In the genomic region with DNA sequence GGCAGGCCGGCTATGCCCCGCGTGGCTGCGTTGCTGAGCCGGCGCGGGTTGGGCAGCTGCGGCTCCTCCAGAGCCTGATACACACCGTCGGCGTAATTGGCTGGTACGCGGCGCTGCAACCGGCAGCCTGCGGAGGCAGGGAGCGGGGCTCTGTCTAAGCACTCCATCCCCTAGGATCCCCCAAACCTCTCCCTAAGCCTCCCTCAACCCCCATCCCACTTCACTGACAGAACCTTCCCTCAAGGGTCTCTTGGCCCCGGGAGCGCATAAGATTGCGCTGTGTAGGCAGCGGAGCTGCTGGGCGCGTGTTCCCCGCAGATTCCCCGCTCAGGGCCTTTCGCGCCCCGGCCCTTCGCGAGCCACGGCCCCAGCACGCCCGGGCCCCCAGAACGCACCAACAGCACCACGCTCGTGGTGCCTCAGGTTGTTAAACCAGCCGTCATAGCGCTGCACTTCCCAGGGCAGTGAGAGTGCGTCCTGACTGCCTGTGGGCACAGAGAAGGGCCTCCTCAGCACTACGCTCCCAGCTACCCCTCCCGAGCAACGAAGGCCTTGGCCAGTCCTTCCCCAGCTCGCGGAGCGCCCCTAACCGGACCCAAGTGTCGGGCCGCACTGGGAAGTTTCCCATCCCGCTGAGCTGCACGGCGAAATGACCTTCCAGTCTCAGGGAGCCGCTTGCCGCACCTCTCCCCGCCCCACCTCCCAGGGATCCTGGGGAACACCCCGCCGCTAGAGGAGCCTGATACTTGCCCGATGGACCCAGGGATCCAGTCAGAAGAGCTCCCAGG, we compare ENCODE assay signal across 10 cellular contexts. TPM values are rescaled to one million over a fixed set of nuclear protein-coding genes. Genes with fewer than 3 reads are reported as not detected.
DNase-seq lines count a peak whose midpoint lies in the region; ATAC-seq and TF ChIP-seq lines count a peak whose summit lies in the region.
"Had no signal": no experiment of that assay in that cellular context is flagged by ENCODE, and none has a peak within 500 bp of the region (broad histone marks: within the 10 kb centered on the region; RNA-seq: fewer than 3 reads in every experiment).

No MANE protein-coding gene starts in this region.

- H3K9me3 ChIP-seq in SK-N-SH: no peaks in the 10 kb centered on the region

- H3K27ac Mint-ChIP-seq in glutamatergic neuron (ENCODE audit: unreplicated experiment): no peak overlapping the region

- TF ChIP-seq CTCF in SK-N-SH (IDR thresholded peaks at IDR 0.05): no peak
- TF ChIP-seq CTCF in glutamatergic neuron (IDR thresholded peaks at IDR 0.05; ENCODE audit: partially characterized antibody, unreplicated experiment): no peak

- H3K4me3 Mint-ChIP-seq in glutamatergic neuron (ENCODE audit: unreplicated experiment): peak overlapping the region; percentile 57

- no peaks in the 10 kb centered on the region for H3K36me3 ChIP-seq in SK-N-SH (replicated peaks in 1 of 2; ENCODE audit: control insufficient read depth in 1 of 2, insufficient read depth in 2 of 2, low read length in 1 of 2)
- no peaks in the 10 kb centered on the region for H3K36me3 ChIP-seq in rectal smooth muscle tissue (ENCODE audit: control insufficient read depth, insufficient read depth, low read length)

- WGBS in SK-N-SH (ENCODE audit: low lambda C conversion rate): 2% methylated on average over 10 of the region's 57 CpGs

- peaks cover 52% of the 10 kb centered on the region for H3K27me3 Mint-ChIP-seq in glutamatergic neuron (ENCODE audit: unreplicated experiment)

- H3K79me2 ChIP-seq in SK-N-SH (ENCODE audit: insufficient read depth): no peaks in the 10 kb centered on the region

- no peak for TF ChIP-seq EP300 in SK-N-SH (IDR thresholded peaks at IDR 0.05; ENCODE audit: borderline replicate concordance in 1 of 2, low read depth in 1 of 2, low read length in 1 of 2)

- H3K27me3 ChIP-seq in SK-N-SH (ENCODE audit: insufficient read depth) (peaks cover 57% of the 10 kb centered on the region), rectal smooth muscle tissue (ENCODE audit: control insufficient read depth, insufficient read depth, low read length) (peaks cover 46% of the 10 kb centered on the region)

- H3K36me3 Mint-ChIP-seq in glutamatergic neuron (ENCODE audit: unreplicated experiment): no peaks in the 10 kb centered on the region

- no peaks in the 10 kb centered on the region for H4K20me1 ChIP-seq in SK-N-SH (ENCODE audit: insufficient read depth)

- TF ChIP-seq RAD21 in SK-N-SH (IDR thresholded peaks at IDR 0.05; ENCODE audit: low read length): no peak

- POLR2A ChIA-PET in SK-N-SH (lab: Yijun Ruan, JAX): no interaction called here

- DNase-seq in NCI-H524 (lab: John Stamatoyannopoulos, UW) (peak; percentile 39 to 61), NCI-H524 treated with DMSO at 0.1 percent for 48 hours (lab: John Stamatoyannopoulos, UW) (no peak), SK-N-SH (peak; percentile 73), glutamatergic neuron (peak; percentile 49), cortex of kidney (lab: John Stamatoyannopoulos, UW) (no peak)
- DNase-seq: NCI-H1092 had no signal

- no peaks in the 10 kb centered on the region for H3K4me1 Mint-ChIP-seq in glutamatergic neuron (ENCODE audit: low read depth, unreplicated experiment)

- H3K9me2 ChIP-seq in SK-N-SH: no peaks in the 10 kb centered on the region

- H3K9me3 Mint-ChIP-seq in glutamatergic neuron (ENCODE audit: unreplicated experiment): peaks cover 8% of the 10 kb centered on the region

- H2AFZ ChIP-seq in SK-N-SH (ENCODE audit: low read depth): no peak overlapping the region

- ATAC-seq in GM18519 (IDR thresholded peaks at IDR 0.05; ENCODE audit: low FRiP score, unreplicated experiment): no peak
- ATAC-seq in HG03342 (IDR thresholded peaks at IDR 0.05; ENCODE audit: unreplicated experiment): no peak

- H3K9ac ChIP-seq in SK-N-SH: no peak overlapping the region
- no peak overlapping the region for H3K9ac ChIP-seq in rectal smooth muscle tissue (ENCODE audit: low read length)

- H3K4me1 ChIP-seq in SK-N-SH (ENCODE audit: control insufficient read depth in 1 of 2, insufficient read depth in 2 of 2, low read depth in 1 of 2, low read length in 1 of 2) (peaks cover 0 to 21% of the 10 kb centered on the region in 2 experiments; a peak in 1 of 4 replicates), rectal smooth muscle tissue (ENCODE audit: control insufficient read depth, insufficient read depth, low read length) (peaks cover 3% of the 10 kb centered on the region)

- CTCF ChIA-PET in SK-N-SH (lab: Yijun Ruan, JAX): interaction anchor here (0.6 to 2.3 kb wide), 10 partner anchors 8 to 345 kb away, joined by 3 to 7 read pairs (median 4); no protein-coding TSS in a partner anchor

- H3F3A ChIP-seq in SK-N-SH (replicated peaks; ENCODE audit: insufficient read depth): no peaks in the 10 kb centered on the region

- H3K4me3 ChIP-seq in SK-N-SH (ENCODE audit: low read depth in 2 of 2, low read length in 1 of 2) (peak overlapping the region in 1 of 2 experiments; percentile 17; a peak in 1 of 4 replicates), rectal smooth muscle tissue (ENCODE audit: low read length) (peak overlapping the region; percentile 33)

- peak overlapping the region; percentile 44; the same call in 1 of the 2 replicates for H3K4me2 ChIP-seq in SK-N-SH

- H3K27ac ChIP-seq in SK-N-SH (ENCODE audit: low read depth in 2 of 2, low read length in 1 of 2) (no peak overlapping the region), rectal smooth muscle tissue (ENCODE audit: low read depth, low read length) (no peak overlapping the region)

TF ChIP-seq in SK-N-SH, 30 proteins besides CTCF, POLR2A, EP300 and RAD21 (continues in another document):
- TF ChIP-seq FOXJ3 (CRISPR knock-in tag; IDR thresholded peaks at IDR 0.05) (no peak), NRF1 (IDR thresholded peaks at IDR 0.05; ENCODE audit: low read depth, low read length) (no peak), EZH2phosphoT487 (IDR thresholded peaks at IDR 0.05; ENCODE audit: borderline replicate concordance, low read depth) (no peak), TAF1 (IDR thresholded peaks at IDR 0.05; ENCODE audit: borderline replicate concordance, low read depth, low read length) (no peak), RFX5 (IDR thresholded peaks at IDR 0.05; ENCODE audit: low read length) (no peak), MXI1 (IDR thresholded peaks at IDR 0.05; ENCODE audit: low read depth, low read length) (no peak), CHD2 (IDR thresholded peaks at IDR 0.05; ENCODE audit: low read length, partially characterized antibody) (no peak), FOXM1 (IDR thresholded peaks at IDR 0.05; ENCODE audit: low read depth) (no peak), GATA2 (CRISPR knock-in tag; IDR thresholded peaks at IDR 0.05) (no peak), RCOR1 (IDR thresholded peaks at IDR 0.05; ENCODE audit: low read length) (no peak), MEF2A (IDR thresholded peaks at IDR 0.05; ENCODE audit: borderline replicate concordance, low read depth) (no peak)
- TF ChIP-seq, protein P1, sequence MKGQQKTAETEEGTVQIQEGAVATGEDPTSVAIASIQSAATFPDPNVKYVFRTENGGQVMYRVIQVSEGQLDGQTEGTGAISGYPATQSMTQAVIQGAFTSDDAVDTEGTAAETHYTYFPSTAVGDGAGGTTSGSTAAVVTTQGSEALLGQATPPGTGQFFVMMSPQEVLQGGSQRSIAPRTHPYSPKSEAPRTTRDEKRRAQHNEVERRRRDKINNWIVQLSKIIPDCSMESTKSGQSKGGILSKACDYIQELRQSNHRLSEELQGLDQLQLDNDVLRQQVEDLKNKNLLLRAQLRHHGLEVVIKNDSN (IDR thresholded peaks at IDR 0.05; ENCODE audit: borderline replicate concordance, low read depth): no peak
- TF ChIP-seq, protein P2, sequence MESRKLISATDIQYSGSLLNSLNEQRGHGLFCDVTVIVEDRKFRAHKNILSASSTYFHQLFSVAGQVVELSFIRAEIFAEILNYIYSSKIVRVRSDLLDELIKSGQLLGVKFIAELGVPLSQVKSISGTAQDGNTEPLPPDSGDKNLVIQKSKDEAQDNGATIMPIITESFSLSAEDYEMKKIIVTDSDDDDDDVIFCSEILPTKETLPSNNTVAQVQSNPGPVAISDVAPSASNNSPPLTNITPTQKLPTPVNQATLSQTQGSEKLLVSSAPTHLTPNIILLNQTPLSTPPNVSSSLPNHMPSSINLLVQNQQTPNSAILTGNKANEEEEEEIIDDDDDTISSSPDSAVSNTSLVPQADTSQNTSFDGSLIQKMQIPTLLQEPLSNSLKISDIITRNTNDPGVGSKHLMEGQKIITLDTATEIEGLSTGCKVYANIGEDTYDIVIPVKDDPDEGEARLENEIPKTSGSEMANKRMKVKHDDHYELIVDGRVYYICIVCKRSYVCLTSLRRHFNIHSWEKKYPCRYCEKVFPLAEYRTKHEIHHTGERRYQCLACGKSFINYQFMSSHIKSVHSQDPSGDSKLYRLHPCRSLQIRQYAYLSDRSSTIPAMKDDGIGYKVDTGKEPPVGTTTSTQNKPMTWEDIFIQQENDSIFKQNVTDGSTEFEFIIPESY (IDR thresholded peaks at IDR 0.05; ENCODE audit: borderline replicate concordance, low read depth): no peak
- TF ChIP-seq, protein P3, sequence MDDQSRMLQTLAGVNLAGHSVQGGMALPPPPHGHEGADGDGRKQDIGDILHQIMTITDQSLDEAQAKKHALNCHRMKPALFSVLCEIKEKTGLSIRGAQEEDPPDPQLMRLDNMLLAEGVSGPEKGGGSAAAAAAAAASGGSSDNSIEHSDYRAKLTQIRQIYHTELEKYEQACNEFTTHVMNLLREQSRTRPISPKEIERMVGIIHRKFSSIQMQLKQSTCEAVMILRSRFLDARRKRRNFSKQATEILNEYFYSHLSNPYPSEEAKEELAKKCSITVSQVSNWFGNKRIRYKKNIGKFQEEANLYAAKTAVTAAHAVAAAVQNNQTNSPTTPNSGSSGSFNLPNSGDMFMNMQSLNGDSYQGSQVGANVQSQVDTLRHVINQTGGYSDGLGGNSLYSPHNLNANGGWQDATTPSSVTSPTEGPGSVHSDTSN (IDR thresholded peaks at IDR 0.05): no peak

RNA-seq across cellular contexts. Expression of gene DUOX2, which starts 1.2 kb away (rescaled TPM):
- 0.02 TPM in 1 of 2 replicates, not detected in the other for polyA plus RNA-seq in SK-N-SH (2012; rRNA removed)
- polyA plus RNA-seq in SK-N-SH (2012; cell fraction: cytosol; rRNA removed): under 0.01 and 0.01 TPM in 2 replicates
- 0.02 TPM in 2 replicates for polyA plus RNA-seq in SK-N-SH (2012; cell fraction: nucleus; rRNA removed)
- total RNA-seq in glutamatergic neuron (ENCODE audit: unreplicated experiment): not detected

RNA-seq across cellular contexts. Expression of gene DUOXA2, which starts 1.3 kb away (rescaled TPM):
- not detected in 2 replicates for polyA plus RNA-seq in SK-N-SH (2012; rRNA removed)
- polyA plus RNA-seq in SK-N-SH (2012; cell fraction: cytosol; rRNA removed): not detected in 2 replicates
- polyA plus RNA-seq in SK-N-SH (2012; cell fraction: nucleus; rRNA removed): not detected in 2 replicates
- total RNA-seq in glutamatergic neuron (ENCODE audit: unreplicated experiment): not detected
- total RNA-seq: mesenteric fat pad had no signal

RNA-seq across cellular contexts. Expression of gene DUOXA1, which starts 16.9 kb away (rescaled TPM):
- polyA plus RNA-seq in SK-N-SH (2012; rRNA removed): 0.02 TPM in 1 of 2 replicates, not detected in the other
- polyA plus RNA-seq in SK-N-SH (2012; cell fraction: cytosol; rRNA removed): 0.01 and 0.09 TPM in 2 replicates
- polyA plus RNA-seq in SK-N-SH (2012; cell fraction: nucleus; rRNA removed): 0.44 and 1.2 TPM in 2 replicates
- total RNA-seq in glutamatergic neuron (ENCODE audit: unreplicated experiment): not detected

RNA-seq across cellular contexts. Expression of gene DUOX1, which starts 17.0 kb away (rescaled TPM):
- polyA plus RNA-seq in SK-N-SH (2012; rRNA removed): not detected in 2 replicates
- under 0.01 and 0.01 TPM in 2 replicates for polyA plus RNA-seq in SK-N-SH (2012; cell fraction: cytosol; rRNA removed)
- polyA plus RNA-seq in SK-N-SH (2012; cell fraction: nucleus; rRNA removed): 0.01 and 0.04 TPM in 2 replicates
- not detected for total RNA-seq in glutamatergic neuron (ENCODE audit: unreplicated experiment)

Comparison
In these comparisons a context has a peak if more than half of its experiments do, and no peak if none do; other contexts are left out.
1. DNase-seq: peak in NCI-H524 (2 of 2), SK-N-SH (single experiment) and glutamatergic neuron (single experiment); none in NCI-H524 treated with DMSO at 0.1 percent for 48 hours (single experiment) and cortex of kidney (single experiment).